ENCODE assay signal across 9 cellular contexts in the genomic region with DNA sequence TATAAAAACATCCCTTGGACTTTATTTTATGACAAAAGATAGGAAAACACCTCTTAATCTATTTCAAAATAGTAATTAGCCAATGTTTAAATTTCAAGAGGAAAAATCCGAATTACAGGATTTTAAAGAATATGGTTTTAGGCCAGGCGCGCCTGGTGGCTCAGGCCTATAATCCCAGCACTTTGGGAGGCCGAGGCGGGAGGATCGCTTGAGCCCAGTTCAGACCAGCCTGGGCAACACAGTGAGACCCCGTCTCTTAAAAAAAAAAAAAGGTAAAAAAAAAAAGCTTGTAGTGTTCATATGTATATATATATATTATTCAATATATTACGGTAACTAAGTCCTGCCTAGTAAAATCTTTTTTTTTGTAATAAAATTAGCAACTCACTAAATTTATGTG. TPM values are rescaled to one million over a fixed set of nuclear protein-coding genes. Genes with fewer than 3 reads are reported as not detected.
A peak's percentile ranks its signal among the peaks of the same experiment; 100 is the strongest.
DNase-seq lines count a peak whose midpoint lies in the region; ATAC-seq and TF ChIP-seq lines count a peak whose summit lies in the region.
"Had no signal": no experiment of that assay in that cellular context is flagged by ENCODE, and none has a peak within 500 bp of the region (broad histone marks: within the 10 kb centered on the region; RNA-seq: fewer than 3 reads in every experiment).

No MANE protein-coding gene starts in this region.

- no peaks in the 10 kb centered on the region for H3K9me3 ChIP-seq in mesodermal cell (ENCODE audit: control insufficient read depth, low read length)
- H3K9me3 ChIP-seq in vagina = no peaks in the 10 kb centered on the region

- intact Hi-C loops in MCF 10A (cut with micrococcal nuclease) = loop anchor here (5.0 kb wide), 2 partner anchors 78 to 93 kb away; partner anchors contain the start of gene PPP2R2D
- intact Hi-C loops in vagina (cut with DNase I) = no loop called here

- H3K36me3 Mint-ChIP-seq in stimulated activated naive CD8-positive, alpha-beta T cell treated with anti-CD3 and anti-CD28 coated beads, Interleukin-15, Interleukin-2, amounts not matched to agents 100 ng/mL and 50 ng/mL, for 24 hours (ENCODE audit: low read depth) = peaks cover 32% of the 10 kb centered on the region
- H3K36me3 Mint-ChIP-seq in MCF 10A (ENCODE audit: insufficient read depth, unreplicated experiment) = peaks cover 15% of the 10 kb centered on the region

- peaks cover 51% of the 10 kb centered on the region for H3K4me1 Mint-ChIP-seq in stimulated activated naive CD8-positive, alpha-beta T cell treated with anti-CD3 and anti-CD28 coated beads, Interleukin-15, Interleukin-2, amounts not matched to agents 100 ng/mL and 50 ng/mL, for 24 hours (ENCODE audit: low read depth)
- H3K4me1 Mint-ChIP-seq in MCF 10A (ENCODE audit: insufficient read depth, unreplicated experiment) = peaks cover 18% of the 10 kb centered on the region

- POLR2A ChIA-PET in MCF 10A (lab: Yijun Ruan, JAX) = interaction anchor here (1.1 to 3.3 kb wide), 7 partner anchors 8 to 95 kb away, joined by 3 to 23 read pairs (median 6); no protein-coding TSS in a partner anchor

- H3K27ac ChIP-seq in mesodermal cell (ENCODE audit: low read depth, low read length, severe bottlenecking) (no peak overlapping the region), vagina (peak overlapping the region; percentile 79)

- ATAC-seq in stimulated activated naive CD8-positive, alpha-beta T cell treated with anti-CD3 and anti-CD28 coated beads, Interleukin-15, Interleukin-2, amounts not matched to agents 100 U/mL and 50 U/mL, for 24 hours = no peak
- no peak for ATAC-seq in activated CD4-positive, CD25-positive, alpha-beta regulatory T cell treated with anti-CD3 and anti-CD28 coated beads, Interleukin-2, amount 50 U/mL, for 24 hours

- TF ChIP-seq CTCF in MCF 10A (IDR thresholded peaks at IDR 0.05; ENCODE audit: unreplicated experiment) (no peak), vagina (IDR thresholded peaks at IDR 0.05) (no peak)

- H3K27me3 ChIP-seq in vagina = no peaks in the 10 kb centered on the region

- no peaks in the 10 kb centered on the region for H3K27me3 Mint-ChIP-seq in stimulated activated naive CD8-positive, alpha-beta T cell treated with anti-CD3 and anti-CD28 coated beads, Interleukin-15, Interleukin-2, amounts not matched to agents 100 ng/mL and 50 ng/mL, for 24 hours
- H3K27me3 Mint-ChIP-seq in MCF 10A (ENCODE audit: insufficient read depth, unreplicated experiment) = no peaks in the 10 kb centered on the region

- H3K4me1 ChIP-seq in mesodermal cell (ENCODE audit: control insufficient read depth, insufficient read depth, low read length, poor library complexity, severe bottlenecking) = peaks cover 20% of the 10 kb centered on the region
- peaks cover 52% of the 10 kb centered on the region for H3K4me1 ChIP-seq in vagina

- DNase-seq in stimulated activated naive CD8-positive, alpha-beta T cell treated with anti-CD3 and anti-CD28 coated beads, Interleukin-15, Interleukin-2, amounts not matched to agents 100 U/mL and 50 U/mL, for 24 hours = no peak
- no peak for DNase-seq in MCF 10A (ENCODE audit: unreplicated experiment)
- no peak for DNase-seq in vagina (ENCODE audit: extremely low spot score in 2 of 2)
- no peak for DNase-seq in Ammon's horn (ENCODE audit: low spot score)
- no peak for DNase-seq in CD1c-positive myeloid dendritic cell (ENCODE audit: extremely low spot score)
- DNase-seq: NCI-H446 treated with DMSO at 0.1 percent for 48 hours had no signal

- H3K4me3 ChIP-seq in mesodermal cell (ENCODE audit: extremely low read depth, insufficient read depth, low read length, poor library complexity, severe bottlenecking) (peak overlapping the region; percentile 79), vagina (peak overlapping the region; percentile 42 to 87)

- H3K36me3 ChIP-seq in mesodermal cell (ENCODE audit: control insufficient read depth, insufficient read depth, low read length) (peaks cover 26% of the 10 kb centered on the region), vagina (no peaks in the 10 kb centered on the region)

- 81 to 100% methylated on average over 2 to 3 of the region's 8 CpGs for WGBS in mesodermal cell (ENCODE audit: insufficient coverage in 2 of 2), 2 experiments

- no peaks in the 10 kb centered on the region for H3K9me3 Mint-ChIP-seq in stimulated activated naive CD8-positive, alpha-beta T cell treated with anti-CD3 and anti-CD28 coated beads, Interleukin-15, Interleukin-2, amounts not matched to agents 100 ng/mL and 50 ng/mL, for 24 hours
- no peaks in the 10 kb centered on the region for H3K9me3 Mint-ChIP-seq in MCF 10A (ENCODE audit: unreplicated experiment)

- no TSS peak for BruUV-seq in MCF 10A (replicated peaks; lab: Mats Ljungman, UMichigan)

- TF ChIP-seq POLR2A in vagina (IDR thresholded peaks at IDR 0.05) = no peak

- peak overlapping the region; percentile 87 for H3K4me3 Mint-ChIP-seq in stimulated activated naive CD8-positive, alpha-beta T cell treated with anti-CD3 and anti-CD28 coated beads, Interleukin-15, Interleukin-2, amounts not matched to agents 100 ng/mL and 50 ng/mL, for 24 hours
- H3K4me3 Mint-ChIP-seq in MCF 10A (ENCODE audit: unreplicated experiment) = peak overlapping the region; percentile 69

- CTCF ChIA-PET in MCF 10A (lab: Yijun Ruan, JAX) = interaction anchor here (0.6 to 5.4 kb wide), 5 partner anchors 20 to 163 kb away, joined by 3 to 33 read pairs (median 4); no protein-coding TSS in a partner anchor

- peak overlapping the region; percentile 31 for H3K27ac Mint-ChIP-seq in stimulated activated naive CD8-positive, alpha-beta T cell treated with anti-CD3 and anti-CD28 coated beads, Interleukin-15, Interleukin-2, amounts not matched to agents 100 ng/mL and 50 ng/mL, for 24 hours
- H3K27ac Mint-ChIP-seq in MCF 10A (ENCODE audit: low read depth, unreplicated experiment) = peak overlapping the region; percentile 77

RNA-seq across cellular contexts. Expression of gene BNIP3, which starts 1.4 kb away (rescaled TPM):
- total RNA-seq in MCF 10A (2022) (47.0 and 53.0 TPM in 2 replicates), vagina (40.8 TPM)
- polyA plus RNA-seq in mesodermal cell (2013, experiment 1 of 2) = 47.7 TPM
- polyA plus RNA-seq in mesodermal cell (2013, experiment 2 of 2) = 49.0 TPM
